ENCODE assay signal across 8 cellular contexts in genomic region chr18:8607776-8608682, GRCh38. TPM values are rescaled to one million over a fixed set of nuclear protein-coding genes. Genes with fewer than 3 reads are reported as not detected.
A peak's percentile ranks its signal among the peaks of the same experiment; 100 is the strongest.
DNase-seq lines count a peak whose midpoint lies in the region; ATAC-seq and TF ChIP-seq lines count a peak whose summit lies in the region.

No MANE protein-coding gene starts in this region.

- H3K4me3 ChIP-seq in CD4-positive, CD25-positive, alpha-beta regulatory T cell (ENCODE audit: low read depth, low read length) = peak overlapping the region; percentile 79
- no peak overlapping the region for H3K4me3 ChIP-seq in HEK293 (ENCODE audit: low read depth, low read length)
- peak overlapping the region in 2 of 3 donors; percentile 55 to 76 for H3K4me3 ChIP-seq in thyroid gland (replicated peaks in 1 of 3)

- peaks cover 31 to 52% (median 41%) of the 10 kb centered on the region in 4 donors for H3K4me1 Mint-ChIP-seq in CD4-positive, CD25-positive, alpha-beta regulatory T cell
- peaks cover 24% of the 10 kb centered on the region for H3K4me1 Mint-ChIP-seq in activated T-helper 17 cell treated with anti-CD3 and anti-CD28 coated beads, Interleukin-2, amount 50 U/mL, for 72 hours

- no peak for TF ChIP-seq CTCF in HEK293 (tag by site-specific recombination; IDR thresholded peaks at IDR 0.05)
- no peak for TF ChIP-seq CTCF in thyroid gland (IDR thresholded peaks at IDR 0.05)

- no peak for TF ChIP-seq POLR2A in thyroid gland (IDR thresholded peaks at IDR 0.05)

- no peak for DNase-seq in CD4-positive, CD25-positive, alpha-beta regulatory T cell
- peak; percentile 69 for DNase-seq in iris pigment epithelial cell (ENCODE audit: low read depth)
- peak; percentile 30 to 53 for DNase-seq in thyroid gland
- no peak for DNase-seq in globus pallidus (ENCODE audit: low spot score)
- DNase-seq in amygdala (lab: John Stamatoyannopoulos, UW) = no peak
- no peak for DNase-seq in GF-D8 (lab: John Stamatoyannopoulos, UW)

- H3K36me3 Mint-ChIP-seq in CD4-positive, CD25-positive, alpha-beta regulatory T cell = peaks cover 4% of the 10 kb centered on the region
- peaks cover 23% of the 10 kb centered on the region for H3K36me3 Mint-ChIP-seq in activated T-helper 17 cell treated with anti-CD3 and anti-CD28 coated beads, Interleukin-2, amount 50 U/mL, for 72 hours (ENCODE audit: low read depth)

- H3K4me3 Mint-ChIP-seq in CD4-positive, CD25-positive, alpha-beta regulatory T cell = peak overlapping the region; percentile 92 to 97 (median 94)
- peak overlapping the region; percentile 93 for H3K4me3 Mint-ChIP-seq in activated T-helper 17 cell treated with anti-CD3 and anti-CD28 coated beads, Interleukin-2, amount 50 U/mL, for 72 hours

- H3K9me3 ChIP-seq in CD4-positive, CD25-positive, alpha-beta regulatory T cell (ENCODE audit: control insufficient read depth in 2 of 2, low read length in 2 of 2) = no peaks in the 10 kb centered on the region
- H3K9me3 ChIP-seq in HEK293 (ENCODE audit: control insufficient read depth, insufficient read depth, low read depth, low read length) (no peaks in the 10 kb centered on the region), thyroid gland (no peaks in the 10 kb centered on the region)

- 56 to 59% methylated on average over 17 of the region's 17 CpGs for WGBS in thyroid gland, 2 donors

- peaks cover 40% of the 10 kb centered on the region for H3K4me1 ChIP-seq in CD4-positive, CD25-positive, alpha-beta regulatory T cell (ENCODE audit: control insufficient read depth, insufficient read depth, low read length, poor library complexity, severe bottlenecking)
- H3K4me1 ChIP-seq in HEK293 (ENCODE audit: control insufficient read depth, insufficient read depth, low read length) (peaks cover 8% of the 10 kb centered on the region), thyroid gland (peaks cover 17 to 21% of the 10 kb centered on the region in 2 donors)

- peak overlapping the region; percentile 89 to 94 (median 91) for H3K27ac Mint-ChIP-seq in CD4-positive, CD25-positive, alpha-beta regulatory T cell
- peak overlapping the region; percentile 96 for H3K27ac Mint-ChIP-seq in activated T-helper 17 cell treated with anti-CD3 and anti-CD28 coated beads, Interleukin-2, amount 50 U/mL, for 72 hours

- no peaks in the 10 kb centered on the region for H3K36me3 ChIP-seq in CD4-positive, CD25-positive, alpha-beta regulatory T cell (ENCODE audit: control insufficient read depth, insufficient read depth, low read length)
- H3K36me3 ChIP-seq in HEK293 (ENCODE audit: control insufficient read depth in 2 of 2, insufficient read depth in 1 of 2, low read length in 2 of 2) (peaks cover 0 to 10% of the 10 kb centered on the region in 2 experiments; a peak in 1 of 3 replicates), thyroid gland (no peaks in the 10 kb centered on the region)

- ATAC-seq in CD4-positive, CD25-positive, alpha-beta regulatory T cell (ENCODE audit: low read depth in 2 of 2) = no peak
- no peak for ATAC-seq in activated T-helper 17 cell treated with anti-CD3 and anti-CD28 coated beads, Interleukin-2, amount 50 U/mL, for 72 hours (replicated peaks)

- H3K27ac ChIP-seq in CD4-positive, CD25-positive, alpha-beta regulatory T cell (ENCODE audit: insufficient read depth, low read length, poor library complexity, severe bottlenecking) = peak overlapping the region; percentile 57
- H3K27ac ChIP-seq in HEK293 (ENCODE audit: extremely low read depth, low read depth, low read length) (no peak overlapping the region), thyroid gland (peak overlapping the region; percentile 67 to 82 (median 73))

- H3K9me3 Mint-ChIP-seq in CD4-positive, CD25-positive, alpha-beta regulatory T cell = no peaks in the 10 kb centered on the region
- H3K9me3 Mint-ChIP-seq in activated T-helper 17 cell treated with anti-CD3 and anti-CD28 coated beads, Interleukin-2, amount 50 U/mL, for 72 hours = no peaks in the 10 kb centered on the region

- H3K27me3 ChIP-seq in CD4-positive, CD25-positive, alpha-beta regulatory T cell (ENCODE audit: control insufficient read depth, insufficient read depth, low read length) = peaks cover 2% of the 10 kb centered on the region
- H3K27me3 ChIP-seq in thyroid gland = no peaks in the 10 kb centered on the region

- POLR2A ChIA-PET in HEK293 (lab: Yijun Ruan, JAX) = no interaction called here

- intact Hi-C loops in thyroid gland (cut with DNase I) = no loop called here

- CTCF ChIA-PET in HEK293 (lab: Yijun Ruan, JAX) = interaction anchor here (0.9 to 1.5 kb wide), 3 partner anchors 20 to 380 kb away, joined by 4 to 6 read pairs (median 5); no protein-coding TSS in a partner anchor

- H3K27me3 Mint-ChIP-seq in CD4-positive, CD25-positive, alpha-beta regulatory T cell = peaks cover 54% of the 10 kb centered on the region
- H3K27me3 Mint-ChIP-seq in activated T-helper 17 cell treated with anti-CD3 and anti-CD28 coated beads, Interleukin-2, amount 50 U/mL, for 72 hours = peaks cover 6% of the 10 kb centered on the region

TF ChIP-seq in HEK293, 187 proteins besides CTCF, POLR2A, EP300 and RAD21:
- TF ChIP-seq BCL6B (tag by site-specific recombination; IDR thresholded peaks at IDR 0.05) (0 out of 2 replicates have a peak, but pooled peaks have one; percentile 9), ZNF274 (IDR thresholded peaks at IDR 0.05; ENCODE audit: low read length) (no peak), ZNF274 (tag by site-specific recombination; IDR thresholded peaks at IDR 0.05; ENCODE audit: borderline replicate concordance) (no peak), MYNN (tag by site-specific recombination; IDR thresholded peaks at IDR 0.05; ENCODE audit: borderline replicate concordance) (no peak)
TF ChIP-seq in HEK293: peak in this region for 1.

RNA-seq across cellular contexts. Expression of gene RAB12, which starts 1.2 kb away (rescaled TPM):
- total RNA-seq in CD4-positive, CD25-positive, alpha-beta regulatory T cell = 19.4 TPM
- under 1 TPM in 2 of 4 donors, not detected in 2; 0.32 to 0.46 TPM for polyA plus RNA-seq in CD4-positive, CD25-positive, alpha-beta regulatory T cell
- total RNA-seq in activated T-helper 17 cell treated with anti-CD3 and anti-CD28 coated beads, Interleukin-2, amount 50 U/mL, for 72 hours = 10 to 100 TPM; 10.2 to 11.9 TPM
- total RNA-seq in thyroid gland = 10 to 100 TPM; 36.3 to 60.9 (median 49.8) TPM

Comparison
In these comparisons a context has a peak if more than half of its experiments do, and no peak if none do; other contexts are left out.
1. DNase-seq: peak in iris pigment epithelial cell (single experiment) and thyroid gland (2 of 2); none in CD4-positive, CD25-positive, alpha-beta regulatory T cell (0 of 3), globus pallidus (single experiment), amygdala (0 of 56) and GF-D8 (single experiment).